18 cellular contexts compared by ENCODE assay signal in the genomic region with DNA sequence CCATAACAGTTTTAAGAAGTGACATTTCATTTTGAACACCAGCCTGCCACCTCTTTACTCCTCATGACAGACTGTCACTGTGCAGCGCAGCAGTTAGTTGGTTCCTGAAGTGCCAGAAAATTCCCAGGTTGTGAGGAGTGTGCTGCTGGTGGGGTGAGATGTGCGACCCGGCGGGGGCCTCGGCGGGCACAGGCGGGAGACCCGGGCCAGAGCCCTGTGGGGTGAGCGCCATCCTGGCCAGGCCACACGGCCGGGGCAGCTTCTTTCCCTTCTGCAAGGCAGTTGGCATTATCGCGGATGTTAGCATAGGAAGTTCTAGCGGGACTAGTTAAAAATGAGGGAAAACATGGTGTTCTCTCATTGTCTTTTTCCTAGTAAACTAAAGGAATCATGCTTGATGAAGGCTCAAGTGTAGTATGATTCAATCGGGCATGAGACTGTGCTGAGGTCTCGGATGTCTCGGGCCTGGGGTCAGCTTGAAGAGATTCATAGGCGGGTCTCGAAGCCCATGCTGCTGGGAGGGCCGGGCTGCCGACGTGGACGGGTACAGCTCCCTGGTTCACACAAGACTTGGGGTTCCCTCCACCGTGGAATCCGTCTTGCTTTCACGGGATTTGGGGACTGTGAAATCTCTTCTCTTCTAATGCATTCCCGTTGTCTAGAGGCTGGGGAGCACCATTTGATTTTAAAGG. TPM values are rescaled to one million over a fixed set of nuclear protein-coding genes. Genes with fewer than 3 reads are reported as not detected.
DNase-seq lines count a peak whose midpoint lies in the region; ATAC-seq, FAIRE-seq and TF ChIP-seq lines count a peak whose summit lies in the region.
"Had no signal": no experiment of that assay in that cellular context is flagged by ENCODE, and none has a peak within 500 bp of the region (broad histone marks: within the 10 kb centered on the region; RNA-seq: fewer than 3 reads in every experiment).

No MANE protein-coding gene starts in this region.

- WGBS in heart right ventricle, 2 donors = 93 to 94% methylated on average over 27 of the region's 27 CpGs
- WGBS in H1 (ENCODE audit: extremely low coverage in 1 of 2, insufficient coverage in 1 of 2, insufficient read length in 1 of 2, insufficient replicate concordance in 2 of 2, low coverage in 1 of 2, low lambda C conversion rate in 2 of 2, missing lambda C conversion rate in 1 of 2), 2 experiments = 91% methylated on average over 27 of the region's 27 CpGs; no CpG with 5 or more reads in 1 of the 2 experiments
- 90 to 95% (median 93%) methylated on average over 27 of the region's 27 CpGs for WGBS in stomach, 5 donors
- 93 to 94% (median 93%) methylated on average over 27 of the region's 27 CpGs for WGBS in small intestine, 3 donors

- H3K9me3 ChIP-seq in heart right ventricle = no peaks in the 10 kb centered on the region
- H3K9me3 ChIP-seq in H1 (ENCODE audit: insufficient read depth in 2 of 2, low read depth in 1 of 2, low read length in 1 of 2) = 0 out of 4 replicates have a peak, but pooled peaks cover 0 to 3% of the 10 kb centered on the region in 2 experiments
- peaks cover 0 to under 1% (median under 1%) of the 10 kb centered on the region in 4 donors for H3K9me3 ChIP-seq in stomach
- no peaks in the 10 kb centered on the region for H3K9me3 ChIP-seq in small intestine (ENCODE audit: control insufficient read depth, low read depth)

- no peak overlapping the region for H3K18ac ChIP-seq in H1 (ENCODE audit: extremely low read depth, low read length)

- no peak overlapping the region; the same call in 1 of the 2 replicates for H4K8ac ChIP-seq in H1 (ENCODE audit: extremely low read depth, insufficient read depth, low read length)

- H4K91ac ChIP-seq in H1 (replicated peaks; ENCODE audit: insufficient read length, low read length) = no peak overlapping the region

- TF ChIP-seq CTCF in heart right ventricle (IDR thresholded peaks at IDR 0.05) = no peak
- TF ChIP-seq CTCF in H1 (IDR thresholded peaks at IDR 0.05; ENCODE audit: control extremely low read depth in 1 of 3, insufficient read depth in 1 of 3, low read depth in 1 of 3, low read length in 3 of 3) = no peak
- TF ChIP-seq CTCF in stomach (IDR thresholded peaks at IDR 0.05) = no peak

- H3K79me1 ChIP-seq in H1 (ENCODE audit: low read depth, low read length) = no peaks in the 10 kb centered on the region; the same call in 1 of the 2 replicates

- no peaks in the 10 kb centered on the region for H3K23me2 ChIP-seq in H1 (ENCODE audit: low read depth, low read length)

- H3K27me3 ChIP-seq in heart right ventricle (no peaks in the 10 kb centered on the region), H1 (replicated peaks in 1 of 4; ENCODE audit: control insufficient read depth in 3 of 4, extremely low read depth in 1 of 4, insufficient read depth in 3 of 4, low read length in 3 of 4) (no peaks in the 10 kb centered on the region), stomach (no peaks in the 10 kb centered on the region), small intestine (ENCODE audit: control insufficient read depth in 2 of 2, insufficient read depth in 2 of 2, low read length in 2 of 2) (no peaks in the 10 kb centered on the region)
- H3K27me3 ChIP-seq: BLaER1 treated with 17β-estradiol and CSF1 and Interleukin-3, amounts not matched to agents 10 nM and 100 nM had no signal

- intact Hi-C loops in Right ventricle myocardium inferior (cut with DNase I) (no loop called here), heart right ventricle (cut with DNase I) (no loop called here), stomach (cut with DNase I; ENCODE audit: low total_unique reads) (no loop called here)

- no peaks in the 10 kb centered on the region; a peak in 1 of 4 replicates for H3K79me2 ChIP-seq in H1 (ENCODE audit: control insufficient read depth in 1 of 2, insufficient read depth in 2 of 2, low read length in 2 of 2)

- no peak overlapping the region for H3K23ac ChIP-seq in H1 (ENCODE audit: insufficient read length)

- TF ChIP-seq POLR2A in H1 (IDR thresholded peaks at IDR 0.05; ENCODE audit: control extremely low read depth in 1 of 2, low read depth in 2 of 2, low read length in 2 of 2) (no peak), stomach (IDR thresholded peaks at IDR 0.05) (no peak)

- H3K9ac ChIP-seq in H1 (replicated peaks in 1 of 4; ENCODE audit: extremely low read depth in 1 of 4, low read depth in 3 of 4, low read length in 3 of 4) = no peak overlapping the region
- H3K9ac ChIP-seq: BLaER1 treated with 17β-estradiol and CSF1 and Interleukin-3, amounts not matched to agents 10 nM and 100 nM had no signal

- ATAC-seq in Right ventricle myocardium inferior = no peak
- no peak for ATAC-seq in heart right ventricle
- ATAC-seq: CD8-positive, alpha-beta T cell; GM23338 had no signal

- H4K20me1 ChIP-seq in H1 (replicated peaks in 1 of 2; ENCODE audit: control insufficient read depth in 1 of 2, insufficient read depth in 2 of 2, low read length in 2 of 2) = no peaks in the 10 kb centered on the region

- H3K56ac ChIP-seq in H1 (replicated peaks; ENCODE audit: insufficient read length, low read depth, low read length) = no peak overlapping the region

- FAIRE-seq in H1 (lab: Jason Lieb, UNC) = no peak
- FAIRE-seq in small intestine (lab: Jason Lieb, UNC) = no peak
- FAIRE-seq: GM12891 had no signal

- H2BK120ac ChIP-seq in H1 (replicated peaks; ENCODE audit: low read depth, low read length) = no peak overlapping the region

- DNase-seq in Right ventricle myocardium inferior (ENCODE audit: missing footprints) = peak; percentile 43
- no peak for DNase-seq in heart right ventricle
- no peak for DNase-seq in H1 (ENCODE audit: low read depth in 1 of 2, low spot score in 2 of 2)
- peak; percentile 9 for DNase-seq in stomach
- DNase-seq in DMS153 treated with DMSO at 0.1 percent for 48 hours (lab: John Stamatoyannopoulos, UW; ENCODE audit: unreplicated experiment) = no peak
- DNase-seq in small intestine = no peak
- no peak for DNase-seq in NCI-H446 (lab: John Stamatoyannopoulos, UW)
- DNase-seq: 8988T, Calu3, DMS53, DND-41, EL, H7 had no signal

- TF ChIP-seq EP300 in H1 (IDR thresholded peaks at IDR 0.05; ENCODE audit: borderline replicate concordance in 1 of 2, low read depth in 2 of 2, low read length in 2 of 2) = no peak
- no peak for TF ChIP-seq EP300 in stomach (IDR thresholded peaks at IDR 0.05)

- H3K4me3 ChIP-seq in heart right ventricle (no peak overlapping the region), H1 (ENCODE audit: extremely low read depth in 1 of 4, insufficient read depth in 2 of 4, low read depth in 3 of 4, low read length in 4 of 4) (no peak overlapping the region), stomach (no peak overlapping the region), small intestine (ENCODE audit: low read depth in 1 of 2, low read length in 2 of 2) (no peak overlapping the region)
- H3K4me3 ChIP-seq: BLaER1 treated with 17β-estradiol and CSF1 and Interleukin-3, amounts not matched to agents 10 nM and 100 nM; GM23338 had no signal

- CTCF ChIA-PET in H1 (lab: Charles Lee; ENCODE audit: partially characterized antibody) = interaction anchor here (1.2 kb wide), 1 partner anchor 136 kb away, joined by 4 read pairs; no protein-coding TSS in a partner anchor

- POLR2A ChIA-PET in H1 (lab: Charles Lee; ENCODE audit: partially characterized antibody) = interaction anchor here (0.6 kb wide), 1 partner anchor 73 kb away, joined by 3 read pairs; no protein-coding TSS in a partner anchor

- no peak overlapping the region for H2BK15ac ChIP-seq in H1 (ENCODE audit: low read length)

- no peak overlapping the region for H3K4ac ChIP-seq in H1 (replicated peaks; ENCODE audit: insufficient read length, low read depth, low read length)

- H2BK12ac ChIP-seq in H1 (ENCODE audit: low read depth, low read length) = 0 out of 2 replicates have a peak overlapping the region, but pooled peaks have one; percentile 80

- H3K27ac ChIP-seq in heart right ventricle = no peak overlapping the region
- no peak overlapping the region for H3K27ac ChIP-seq in H1 (ENCODE audit: low read depth, low read length)
- H3K27ac ChIP-seq in stomach = no peak overlapping the region
- H3K27ac ChIP-seq in small intestine (ENCODE audit: low read depth in 1 of 2, low read length in 1 of 2) = no peak overlapping the region
- H3K27ac ChIP-seq: HL-60 had no signal

- no peak overlapping the region for H4K5ac ChIP-seq in H1 (ENCODE audit: insufficient read length, low read depth, low read length)

- H3K4me1 ChIP-seq in heart right ventricle (peaks cover 0 to 15% (median 0%) of the 10 kb centered on the region in 9 donors), H1 (replicated peaks in 1 of 4; ENCODE audit: control insufficient read depth in 3 of 4, insufficient read depth in 4 of 4, low read length in 3 of 4) (peaks cover 0 to 12% (median 10%) of the 10 kb centered on the region in 4 experiments; a peak in 6 of 7 replicates), stomach (peaks cover 0 to 19% (median 0%) of the 10 kb centered on the region in 4 donors), small intestine (ENCODE audit: control insufficient read depth in 2 of 2, insufficient read depth in 1 of 2, low read depth in 1 of 2, low read length in 1 of 2) (no peaks in the 10 kb centered on the region)

- H3K4me2 ChIP-seq in H1 (ENCODE audit: insufficient read depth in 1 of 2, low read depth in 2 of 2, low read length in 2 of 2) = no peak overlapping the region
- H3K4me2 ChIP-seq: GM23338 had no signal

- H3K36me3 ChIP-seq in heart right ventricle (peaks cover 0 to 6% (median 0%) of the 10 kb centered on the region in 9 donors), H1 (ENCODE audit: control insufficient read depth in 2 of 4, insufficient read depth in 4 of 4, low read length in 3 of 4) (no peaks in the 10 kb centered on the region), stomach (peaks cover 0 to 9% (median 3%) of the 10 kb centered on the region in 4 donors), small intestine (ENCODE audit: control insufficient read depth in 2 of 2, insufficient read depth in 2 of 2, low read length in 2 of 2) (no peaks in the 10 kb centered on the region)

- no peak overlapping the region for H2BK5ac ChIP-seq in H1 (ENCODE audit: low read depth, low read length)

- no peak overlapping the region for H2BK20ac ChIP-seq in H1 (ENCODE audit: low read length)

- no peak overlapping the region for H2AFZ ChIP-seq in H1 (ENCODE audit: low read length)
- H2AFZ ChIP-seq: GM23338 had no signal

- H2AK5ac ChIP-seq in H1 (ENCODE audit: low read depth, low read length) = no peak overlapping the region

- no peak for TF ChIP-seq RAD21 in H1 (IDR thresholded peaks at IDR 0.05 in 1 of 2, conservative IDR thresholded peaks at IDR 0.05 in 1 of 2; ENCODE audit: low read depth in 2 of 2, low read length in 2 of 2)

- no peak overlapping the region for H3K14ac ChIP-seq in H1 (ENCODE audit: insufficient read length)

RNA-seq across cellular contexts. Expression of gene MGMT, which starts 56.1 kb away (rescaled TPM):
- 14.5 TPM for total RNA-seq in Right ventricle myocardium inferior
- total RNA-seq in heart right ventricle = 10 to 100 TPM in 8 of 10 donors, 1 to 10 TPM in 2; 8.4 to 17.8 (median 12.9) TPM
- 10 to 100 TPM; 10.1 to 11.9 TPM for polyA plus RNA-seq in heart right ventricle
- 9.1 and 9.9 TPM in 2 replicates for total RNA-seq in H1 (2021; fragmentation: NEBNext Ultra II Directional; extraction: Animal tissue kit (Norgen Biotek cat#: 25700))
- polyA plus RNA-seq in H1 (2011; rRNA removed) = 10.7 and 14.3 TPM in 2 replicates
- polyA plus RNA-seq in H1 (2011; cell fraction: cytosol; rRNA removed) = 11.6 TPM
- polyA plus RNA-seq in H1 (2011; cell fraction: nucleus; rRNA removed) = 13.5 TPM
- 6.8 to 12.4 TPM (median 9.7 TPM) in 4 replicates for polyA plus RNA-seq in H1 (2012, experiment 1 of 2)
- 11.6 TPM for polyA plus RNA-seq in H1 (2012, experiment 2 of 2)
- 7.7 TPM for polyA plus RNA-seq in H1 (2013, experiment 1 of 2)
- polyA plus RNA-seq in H1 (2013, experiment 2 of 2) = 8.2 TPM
- 8.0 and 8.2 TPM in 2 replicates for polyA minus RNA-seq in H1 (2011; rRNA and poly(A)+ RNA removed)
- polyA minus RNA-seq in H1 (2011; cell fraction: cytosol; rRNA and poly(A)+ RNA removed) = 4.4 TPM
- polyA minus RNA-seq in H1 (2011; cell fraction: nucleus; rRNA and poly(A)+ RNA removed) = 26.9 TPM
- 10 to 100 TPM in 3 of 5 donors, 1 to 10 TPM in 2; 1.2 to 37.8 (median 18.3) TPM for total RNA-seq in stomach
- 10 to 100 TPM; 17.8 to 31.3 (median 24.3) TPM for polyA plus RNA-seq in stomach
- polyA plus RNA-seq in small intestine = 10 to 100 TPM in 2 of 3 donors, 1 to 10 TPM in 1; 9.8 to 22.4 (median 14.0) TPM

Comparison
In these comparisons a context has a peak if more than half of its experiments do, and no peak if none do; other contexts are left out.
1. DNase-seq: peak in Right ventricle myocardium inferior (single experiment) and stomach (single experiment); none in heart right ventricle (0 of 2), H1 (0 of 2), DMS153 treated with DMSO at 0.1 percent for 48 hours (single experiment), small intestine (single experiment) and NCI-H446 (0 of 2).